ENCODE assay signal across 1 cellular context in the genomic region with DNA sequence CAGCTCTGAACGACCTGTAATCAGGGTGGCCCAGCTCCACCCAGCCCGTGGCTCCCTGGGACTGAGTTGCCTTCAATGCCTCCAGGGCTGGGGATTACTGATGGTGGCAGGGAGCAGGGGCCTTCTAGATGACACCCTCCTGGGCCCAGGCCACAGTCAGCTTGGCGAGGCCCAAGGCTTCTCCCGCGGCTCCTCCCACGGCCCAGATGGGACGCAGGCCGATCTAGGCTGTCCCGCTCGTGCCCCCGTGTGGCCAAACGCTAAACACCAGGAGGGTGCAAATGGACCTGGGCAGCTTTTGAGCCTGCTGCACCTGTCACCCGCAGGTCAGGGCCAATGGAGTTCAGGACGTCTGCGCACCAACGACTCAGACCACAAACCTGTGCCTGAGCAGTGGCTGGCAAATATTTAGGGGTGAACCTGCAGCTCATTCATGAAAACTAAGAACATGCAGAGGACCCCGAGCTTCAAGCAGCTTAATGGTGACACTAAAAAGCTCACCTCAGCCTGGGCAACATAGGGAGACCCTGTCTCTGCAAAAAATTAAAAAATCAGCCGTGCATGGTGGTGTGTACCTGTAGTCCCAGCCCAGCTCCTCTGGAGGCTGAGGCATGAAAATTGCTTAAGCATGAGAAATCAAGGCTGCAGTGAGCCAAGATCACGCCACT.
TF ChIP-seq lines count a peak whose summit lies in the region.

No MANE protein-coding gene starts in this region.

TF ChIP-seq in HepG2, 621 proteins besides CTCF, POLR2A, EP300 and RAD21 (continued from another document and continues in another):
- TF ChIP-seq PRDM15 (CRISPR knock-in tag; IDR thresholded peaks at IDR 0.05): no peak
- no peak for TF ChIP-seq SP1 (IDR thresholded peaks at IDR 0.05)
- TF ChIP-seq SP1 (CRISPR knock-in tag; IDR thresholded peaks at IDR 0.05): peak; percentile 55; the same call in 1 of the 2 replicates
- no peak for TF ChIP-seq FOXA1 (IDR thresholded peaks at IDR 0.05)
- TF ChIP-seq FOXA1 (CRISPR knock-in tag; IDR thresholded peaks at IDR 0.05): no peak
- TF ChIP-seq NR3C1 (CRISPR knock-in tag; IDR thresholded peaks at IDR 0.05): no peak
- TF ChIP-seq ZFP90 (CRISPR knock-in tag; IDR thresholded peaks at IDR 0.05; ENCODE audit: borderline replicate concordance): no peak
- TF ChIP-seq PHB2 (IDR thresholded peaks at IDR 0.05; ENCODE audit: partially characterized antibody): no peak
- TF ChIP-seq ZHX2 (IDR thresholded peaks at IDR 0.05; ENCODE audit: low read depth): no peak
- no peak for TF ChIP-seq ZHX2 (CRISPR knock-in tag; IDR thresholded peaks at IDR 0.05; ENCODE audit: borderline replicate concordance)
- no peak for TF ChIP-seq CAMTA2 (CRISPR knock-in tag; IDR thresholded peaks at IDR 0.05; ENCODE audit: borderline replicate concordance)
- TF ChIP-seq, protein P1, sequence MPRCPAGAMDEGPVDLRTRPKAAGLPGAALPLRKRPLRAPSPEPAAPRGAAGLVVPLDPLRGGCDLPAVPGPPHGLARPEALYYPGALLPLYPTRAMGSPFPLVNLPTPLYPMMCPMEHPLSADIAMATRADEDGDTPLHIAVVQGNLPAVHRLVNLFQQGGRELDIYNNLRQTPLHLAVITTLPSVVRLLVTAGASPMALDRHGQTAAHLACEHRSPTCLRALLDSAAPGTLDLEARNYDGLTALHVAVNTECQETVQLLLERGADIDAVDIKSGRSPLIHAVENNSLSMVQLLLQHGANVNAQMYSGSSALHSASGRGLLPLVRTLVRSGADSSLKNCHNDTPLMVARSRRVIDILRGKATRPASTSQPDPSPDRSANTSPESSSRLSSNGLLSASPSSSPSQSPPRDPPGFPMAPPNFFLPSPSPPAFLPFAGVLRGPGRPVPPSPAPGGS (CRISPR knock-in tag; IDR thresholded peaks at IDR 0.05): peak; percentile 68; the same call in 1 of the 2 replicates
- no peak for TF ChIP-seq ZNF713 (CRISPR knock-in tag; IDR thresholded peaks at IDR 0.05)
- TF ChIP-seq STAT5B (CRISPR knock-in tag; IDR thresholded peaks at IDR 0.05): no peak
- no peak for TF ChIP-seq ZBTB2 (CRISPR knock-in tag; IDR thresholded peaks at IDR 0.05; ENCODE audit: low read depth)
- no peak for TF ChIP-seq ATM (IDR thresholded peaks at IDR 0.05; ENCODE audit: borderline replicate concordance)
- no peak for TF ChIP-seq MBD4 (IDR thresholded peaks at IDR 0.05; ENCODE audit: borderline replicate concordance, low read length)
- TF ChIP-seq ZNF850 (CRISPR knock-in tag; conservative IDR thresholded peaks at IDR 0.05): no peak
- peak; percentile 90; the same call in 1 of the 2 replicates for TF ChIP-seq ZNF619 (CRISPR knock-in tag; IDR thresholded peaks at IDR 0.05)
- TF ChIP-seq SPEN (CRISPR knock-in tag; IDR thresholded peaks at IDR 0.05; ENCODE audit: low read depth): peak; percentile 80
- no peak for TF ChIP-seq RAD51 (IDR thresholded peaks at IDR 0.05; ENCODE audit: borderline replicate concordance)
- TF ChIP-seq RXRA (CRISPR knock-in tag; IDR thresholded peaks at IDR 0.05): peak; percentile 68
- no peak for TF ChIP-seq ATRX (CRISPR knock-in tag; IDR thresholded peaks at IDR 0.05; ENCODE audit: borderline replicate concordance)
- TF ChIP-seq REPIN1 (CRISPR knock-in tag; IDR thresholded peaks at IDR 0.05; ENCODE audit: borderline replicate concordance, low read depth): peak; percentile 84; the same call in 1 of the 2 replicates
- no peak for TF ChIP-seq MTERF4 (CRISPR knock-in tag; IDR thresholded peaks at IDR 0.05)
- TF ChIP-seq GMEB1 (CRISPR knock-in tag; IDR thresholded peaks at IDR 0.05; ENCODE audit: borderline replicate concordance): 0 out of 2 replicates have a peak, but pooled peaks have one; percentile 45
- TF ChIP-seq ZNF512 (CRISPR knock-in tag; IDR thresholded peaks at IDR 0.05): peak; percentile 70; the same call in 1 of the 2 replicates
- no peak for TF ChIP-seq ZNF557 (CRISPR knock-in tag; IDR thresholded peaks at IDR 0.05)
- TF ChIP-seq CCDC6 (CRISPR knock-in tag; IDR thresholded peaks at IDR 0.05): 0 out of 2 replicates have a peak, but pooled peaks have one; percentile 75
- no peak for TF ChIP-seq ZNF609 (CRISPR knock-in tag; IDR thresholded peaks at IDR 0.05; ENCODE audit: borderline replicate concordance)
